25 cellular contexts compared by ENCODE assay signal in genomic region chr12:53169644-53170043, GRCh38. TPM values are rescaled to one million over a fixed set of nuclear protein-coding genes. Genes with fewer than 3 reads are reported as not detected.
DNase-seq lines count a peak whose midpoint lies in the region; ATAC-seq and TF ChIP-seq lines count a peak whose summit lies in the region.
"Had no signal": no experiment of that assay in that cellular context is flagged by ENCODE, and none has a peak within 500 bp of the region (broad histone marks: within the 10 kb centered on the region; RNA-seq: fewer than 3 reads in every experiment).

No MANE protein-coding gene starts in this region.

- H3K4me1 Mint-ChIP-seq in activated T-cell treated with anti-CD3 and anti-CD28 coated beads, Interleukin-2, amount 50 U/mL, for 24 hours (ENCODE audit: low read depth): peaks cover 6% of the 10 kb centered on the region
- H3K4me1 Mint-ChIP-seq in activated T-helper 17 cell treated with anti-CD3 and anti-CD28 coated beads, Interleukin-2, amount 50 U/mL, for 72 hours: no peaks in the 10 kb centered on the region
- H3K4me1 Mint-ChIP-seq in mesothelial cell of epicardium: peaks cover 29% of the 10 kb centered on the region
- H3K4me1 Mint-ChIP-seq in stimulated activated naive B cell treated with anti-CD40 and anti-IgM and Interleukin-4, amounts not matched to agents 10 μg/mL and 1 μg/mL and 100 μg/mL, for 72 hours: no peaks in the 10 kb centered on the region
- no peaks in the 10 kb centered on the region for H3K4me1 Mint-ChIP-seq in activated CD4-positive, alpha-beta T cell treated with anti-CD3 and anti-CD28 coated beads, Interleukin-2, amount 10 ng/mL, durations not matched to agents 7 days and 5 days
- H3K4me1 Mint-ChIP-seq: CD8-positive, alpha-beta memory T cell had no signal

- intact Hi-C loops in tibial artery (cut with DNase I; ENCODE audit: low total_unique reads): no loop called here

- no peak for ATAC-seq in activated T-helper 17 cell treated with anti-CD3 and anti-CD28 coated beads, Interleukin-2, amount 50 U/mL, for 72 hours (replicated peaks)
- no peak for ATAC-seq in stimulated activated naive B cell treated with anti-CD40 and anti-IgM and Interleukin-4, amounts not matched to agents 10 μg/mL and 1 μg/mL and 100 μg/mL, for 72 hours (replicated peaks)
- ATAC-seq: K562 had no signal

- CTCF ChIA-PET in activated CD4-positive, alpha-beta T cell treated with anti-CD3 and anti-CD28 coated beads, Interleukin-2, amount 10 ng/mL, durations not matched to agents 7 days and 5 days (lab: Charles Lee): no interaction called here

- peaks cover 23% of the 10 kb centered on the region for H3K36me3 Mint-ChIP-seq in activated T-cell treated with anti-CD3 and anti-CD28 coated beads, Interleukin-2, amount 50 U/mL, for 24 hours (ENCODE audit: low read depth)
- no peaks in the 10 kb centered on the region for H3K36me3 Mint-ChIP-seq in activated T-helper 17 cell treated with anti-CD3 and anti-CD28 coated beads, Interleukin-2, amount 50 U/mL, for 72 hours (ENCODE audit: low read depth)
- H3K36me3 Mint-ChIP-seq in mesothelial cell of epicardium: peaks cover 33% of the 10 kb centered on the region
- peaks cover 19 to 24% of the 10 kb centered on the region in 2 donors for H3K36me3 Mint-ChIP-seq in stimulated activated naive B cell treated with anti-CD40 and anti-IgM and Interleukin-4, amounts not matched to agents 10 μg/mL and 1 μg/mL and 100 μg/mL, for 72 hours
- no peaks in the 10 kb centered on the region for H3K36me3 Mint-ChIP-seq in activated CD4-positive, alpha-beta T cell treated with anti-CD3 and anti-CD28 coated beads, Interleukin-2, amount 10 ng/mL, durations not matched to agents 7 days and 5 days (ENCODE audit: low read depth)

- no peaks in the 10 kb centered on the region for H3K9me3 ChIP-seq in tibial artery
- H3K9me3 ChIP-seq: HAP-1 had no signal

- DNase-seq in activated T-cell treated with anti-CD3 and anti-CD28 coated beads, Interleukin-2, amount 50 U/mL, for 1 hour: peak; percentile 4
- no peak for DNase-seq in activated T-cell treated with anti-CD3 and anti-CD28 coated beads, Interleukin-2, amount 50 U/mL, for 24 hours
- DNase-seq in mesothelial cell of epicardium (ENCODE audit: low spot score in 2 of 2, unreplicated experiment in 2 of 2): no peak
- no peak for DNase-seq in stimulated activated naive B cell treated with anti-CD40 and anti-IgM and Interleukin-4, amounts not matched to agents 10 μg/mL and 1 μg/mL and 100 μg/mL, for 72 hours
- no peak for DNase-seq in activated CD4-positive, alpha-beta T cell treated with anti-CD3 and anti-CD28 coated beads, Interleukin-2, amount 10 ng/mL, durations not matched to agents 7 days and 5 days
- no peak for DNase-seq in GOT3 (lab: John Stamatoyannopoulos, UW)
- DNase-seq in tibial artery: no peak
- DNase-seq: Calu3; CD8-positive, alpha-beta memory T cell; DMS153; GM23248; MM.1S; NCI-H1048; NCI-H1436; NCI-H187 treated with DMSO at 0.1 percent for 48 hours; NCI-H2107; NCI-H226; NCI-H510A treated with DMSO at 0.1 percent for 48 hours; NCI-H748 treated with DMSO at 0.1 percent for 48 hours had no signal

- no peak overlapping the region for H3K4me3 ChIP-seq in tibial artery
- H3K4me3 ChIP-seq: GM23248, HAP-1, K562 had no signal

- no peaks in the 10 kb centered on the region for H3K27me3 ChIP-seq in tibial artery

- POLR2A ChIA-PET in activated CD4-positive, alpha-beta T cell treated with anti-CD3 and anti-CD28 coated beads, Interleukin-2, amount 10 ng/mL, durations not matched to agents 7 days and 5 days (lab: Charles Lee): no interaction called here

- no peaks in the 10 kb centered on the region for H3K27me3 Mint-ChIP-seq in activated T-cell treated with anti-CD3 and anti-CD28 coated beads, Interleukin-2, amount 50 U/mL, for 24 hours
- H3K27me3 Mint-ChIP-seq in activated T-helper 17 cell treated with anti-CD3 and anti-CD28 coated beads, Interleukin-2, amount 50 U/mL, for 72 hours: no peaks in the 10 kb centered on the region
- H3K27me3 Mint-ChIP-seq in mesothelial cell of epicardium (ENCODE audit: low read depth): no peaks in the 10 kb centered on the region
- H3K27me3 Mint-ChIP-seq in stimulated activated naive B cell treated with anti-CD40 and anti-IgM and Interleukin-4, amounts not matched to agents 10 μg/mL and 1 μg/mL and 100 μg/mL, for 72 hours: no peaks in the 10 kb centered on the region
- no peaks in the 10 kb centered on the region for H3K27me3 Mint-ChIP-seq in activated CD4-positive, alpha-beta T cell treated with anti-CD3 and anti-CD28 coated beads, Interleukin-2, amount 10 ng/mL, durations not matched to agents 7 days and 5 days
- H3K27me3 Mint-ChIP-seq: CD8-positive, alpha-beta memory T cell had no signal

- peaks cover 0 to 14% (median 0%) of the 10 kb centered on the region in 4 donors for H3K4me1 ChIP-seq in tibial artery
- H3K4me1 ChIP-seq: HAP-1 had no signal

- H3K27ac ChIP-seq in tibial artery: no peak overlapping the region
- H3K27ac ChIP-seq: C4-2B, GM23248, RWPE1 had no signal

- peaks cover 27 to 76% (median 38%) of the 10 kb centered on the region in 3 donors for H3K36me3 ChIP-seq in tibial artery
- H3K36me3 ChIP-seq: HAP-1 had no signal

- H3K4me3 Mint-ChIP-seq in activated T-cell treated with anti-CD3 and anti-CD28 coated beads, Interleukin-2, amount 50 U/mL, for 24 hours: no peak overlapping the region
- no peak overlapping the region for H3K4me3 Mint-ChIP-seq in activated T-helper 17 cell treated with anti-CD3 and anti-CD28 coated beads, Interleukin-2, amount 50 U/mL, for 72 hours
- H3K4me3 Mint-ChIP-seq in mesothelial cell of epicardium: no peak overlapping the region
- no peak overlapping the region for H3K4me3 Mint-ChIP-seq in stimulated activated naive B cell treated with anti-CD40 and anti-IgM and Interleukin-4, amounts not matched to agents 10 μg/mL and 1 μg/mL and 100 μg/mL, for 72 hours
- no peak overlapping the region for H3K4me3 Mint-ChIP-seq in activated CD4-positive, alpha-beta T cell treated with anti-CD3 and anti-CD28 coated beads, Interleukin-2, amount 10 ng/mL, durations not matched to agents 7 days and 5 days
- H3K4me3 Mint-ChIP-seq: CD8-positive, alpha-beta memory T cell had no signal

- no peak overlapping the region for H3K27ac Mint-ChIP-seq in activated T-cell treated with anti-CD3 and anti-CD28 coated beads, Interleukin-2, amount 50 U/mL, for 24 hours
- peak overlapping the region; percentile 17 for H3K27ac Mint-ChIP-seq in activated T-helper 17 cell treated with anti-CD3 and anti-CD28 coated beads, Interleukin-2, amount 50 U/mL, for 72 hours
- peak overlapping the region; percentile 31 for H3K27ac Mint-ChIP-seq in mesothelial cell of epicardium
- peak overlapping the region; percentile 5 for H3K27ac Mint-ChIP-seq in stimulated activated naive B cell treated with anti-CD40 and anti-IgM and Interleukin-4, amounts not matched to agents 10 μg/mL and 1 μg/mL and 100 μg/mL, for 72 hours
- H3K27ac Mint-ChIP-seq in activated CD4-positive, alpha-beta T cell treated with anti-CD3 and anti-CD28 coated beads, Interleukin-2, amount 10 ng/mL, durations not matched to agents 7 days and 5 days: no peak overlapping the region

- H3K9me3 Mint-ChIP-seq in activated T-cell treated with anti-CD3 and anti-CD28 coated beads, Interleukin-2, amount 50 U/mL, for 24 hours: no peaks in the 10 kb centered on the region
- no peaks in the 10 kb centered on the region for H3K9me3 Mint-ChIP-seq in activated T-helper 17 cell treated with anti-CD3 and anti-CD28 coated beads, Interleukin-2, amount 50 U/mL, for 72 hours
- H3K9me3 Mint-ChIP-seq in mesothelial cell of epicardium: no peaks in the 10 kb centered on the region
- no peaks in the 10 kb centered on the region for H3K9me3 Mint-ChIP-seq in stimulated activated naive B cell treated with anti-CD40 and anti-IgM and Interleukin-4, amounts not matched to agents 10 μg/mL and 1 μg/mL and 100 μg/mL, for 72 hours
- no peaks in the 10 kb centered on the region for H3K9me3 Mint-ChIP-seq in activated CD4-positive, alpha-beta T cell treated with anti-CD3 and anti-CD28 coated beads, Interleukin-2, amount 10 ng/mL, durations not matched to agents 7 days and 5 days
- H3K9me3 Mint-ChIP-seq: CD8-positive, alpha-beta memory T cell had no signal

- no peak for TF ChIP-seq CTCF in mesothelial cell of epicardium (IDR thresholded peaks at IDR 0.05; ENCODE audit: unreplicated experiment)
- TF ChIP-seq CTCF in tibial artery (IDR thresholded peaks at IDR 0.05): no peak

RNA-seq across cellular contexts. Expression of gene ZNF740, which starts 10.9 kb away (rescaled TPM):
- total RNA-seq in activated T-helper 17 cell treated with anti-CD3 and anti-CD28 coated beads, Interleukin-2, amount 50 U/mL, for 72 hours: 10 to 100 TPM; 41.8 to 42.3 TPM
- total RNA-seq in mesothelial cell of epicardium: 96.5 to 105 TPM (median 97.5 TPM) in 3 replicates
- total RNA-seq in activated CD4-positive, alpha-beta T cell treated with anti-CD3 and anti-CD28 coated beads, Interleukin-2, amount 10 ng/mL, durations not matched to agents 7 days and 5 days: 10 to 100 TPM; 38.9 to 44.1 TPM

RNA-seq across cellular contexts. Expression of gene CSAD, which starts 11.1 kb away (rescaled TPM):
- total RNA-seq in activated T-helper 17 cell treated with anti-CD3 and anti-CD28 coated beads, Interleukin-2, amount 50 U/mL, for 72 hours: 10 to 100 TPM; 29.8 to 43.5 TPM
- total RNA-seq in mesothelial cell of epicardium: 120 to 129 TPM (median 125 TPM) in 3 replicates
- total RNA-seq in activated CD4-positive, alpha-beta T cell treated with anti-CD3 and anti-CD28 coated beads, Interleukin-2, amount 10 ng/mL, durations not matched to agents 7 days and 5 days: 10 to 100 TPM; 33.3 to 34.7 TPM

RNA-seq across cellular contexts. Expression of gene ITGB7, which starts 37.4 kb away (rescaled TPM):
- 100 to 1,000 TPM; 183 to 187 TPM for total RNA-seq in activated T-helper 17 cell treated with anti-CD3 and anti-CD28 coated beads, Interleukin-2, amount 50 U/mL, for 72 hours
- 3.2 to 4.9 TPM (median 4.6 TPM) in 3 replicates for total RNA-seq in mesothelial cell of epicardium
- total RNA-seq in activated CD4-positive, alpha-beta T cell treated with anti-CD3 and anti-CD28 coated beads, Interleukin-2, amount 10 ng/mL, durations not matched to agents 7 days and 5 days: 100 to 1,000 TPM; 621 to 702 TPM
- total RNA-seq: LHCN-M2 had no signal

Comparison
In these comparisons a context has a peak if more than half of its experiments do, and no peak if none do; other contexts are left out.
1. H3K27ac Mint-ChIP-seq: peak in activated T-helper 17 cell treated with anti-CD3 and anti-CD28 coated beads, Interleukin-2, amount 50 U/mL, for 72 hours (single experiment), mesothelial cell of epicardium (single experiment) and stimulated activated naive B cell treated with anti-CD40 and anti-IgM and Interleukin-4, amounts not matched to agents 10 μg/mL and 1 μg/mL and 100 μg/mL, for 72 hours (single experiment); none in activated T-cell treated with anti-CD3 and anti-CD28 coated beads, Interleukin-2, amount 50 U/mL, for 24 hours (single experiment) and activated CD4-positive, alpha-beta T cell treated with anti-CD3 and anti-CD28 coated beads, Interleukin-2, amount 10 ng/mL, durations not matched to agents 7 days and 5 days (single experiment).
2. RNA of gene ITGB7, which starts 37.4 kb away (total RNA-seq): 621 to 702 TPM in activated CD4-positive, alpha-beta T cell treated with anti-CD3 and anti-CD28 coated beads, Interleukin-2, amount 10 ng/mL, durations not matched to agents 7 days and 5 days and 183 to 187 TPM in activated T-helper 17 cell treated with anti-CD3 and anti-CD28 coated beads, Interleukin-2, amount 50 U/mL, for 72 hours; 3.2 to 4.9 TPM in mesothelial cell of epicardium; every median in the first group is over 10 times any median in the second.